Comparison of ENCODE assay signal across 8 cellular contexts in the genomic region with DNA sequence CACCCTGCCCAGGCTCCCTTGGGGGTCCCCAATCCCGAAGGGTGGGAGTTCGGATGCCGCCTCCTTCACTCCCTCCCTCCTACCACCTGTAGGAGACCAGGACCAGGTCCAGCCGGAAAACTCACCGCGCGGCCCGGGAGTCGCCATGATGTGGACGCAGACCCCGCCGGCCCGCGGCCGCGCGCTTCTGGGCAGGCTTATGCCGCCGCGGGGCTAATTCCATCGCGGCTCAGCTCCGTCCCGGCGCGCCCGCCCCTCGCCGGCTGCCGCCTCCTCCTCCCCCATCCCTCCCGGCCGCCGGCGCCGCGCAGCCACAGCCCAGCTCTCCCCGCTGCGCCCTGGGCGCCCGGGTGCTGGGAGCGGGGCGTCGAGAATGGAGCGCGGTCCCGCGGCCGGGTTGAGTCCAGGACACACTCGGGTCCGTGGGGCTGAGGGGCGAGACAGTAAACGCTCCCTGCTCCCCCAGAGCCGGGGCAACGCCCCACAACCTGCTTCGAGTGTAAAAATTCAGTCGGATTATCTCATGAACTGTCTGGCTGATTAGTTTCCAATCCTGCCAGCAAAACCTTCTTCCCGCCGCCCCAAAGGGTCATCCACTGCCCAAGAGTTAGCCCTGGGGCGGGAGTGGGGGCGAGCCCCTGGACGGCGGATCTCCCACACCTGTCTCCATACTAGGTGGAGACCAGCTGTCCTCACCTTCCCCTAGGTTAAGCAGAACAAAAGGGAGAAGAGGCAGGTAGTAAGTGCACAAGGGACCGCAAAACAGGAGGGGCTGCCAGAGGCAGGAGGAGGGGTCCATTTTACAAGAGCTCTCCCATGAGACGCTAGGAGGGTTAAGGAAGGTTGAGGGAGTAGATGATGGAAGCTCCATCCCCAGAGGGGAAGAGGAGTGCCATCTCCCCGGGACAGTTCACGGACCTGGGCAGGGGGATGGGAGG. TPM values are rescaled to one million over a fixed set of nuclear protein-coding genes. Genes with fewer than 3 reads are reported as not detected.
DNase-seq lines count a peak whose midpoint lies in the region; ATAC-seq and TF ChIP-seq lines count a peak whose summit lies in the region.

A gene (minus strand): TSS at position 189 of the 938 bp plus-strand sequence. CDS start 42 bp downstream, at position 147.

- peaks cover 63% of the 10 kb centered on the region for H3K27me3 Mint-ChIP-seq in activated T-helper 17 cell treated with anti-CD3 and anti-CD28 coated beads, Interleukin-2, amount 50 U/mL, for 72 hours

- intact Hi-C loops in ascending aorta (cut with DNase I) = no loop called here

- peak within 1 kb of the TSS; percentile 91 for H3K4me3 ChIP-seq in HUES48 (ENCODE audit: low read depth, low read length)
- H3K4me3 ChIP-seq in ascending aorta = peak within 1 kb of the TSS; percentile 38 to 63
- peak within 1 kb of the TSS; percentile 56 for H3K4me3 ChIP-seq in iPS-11a (ENCODE audit: low read depth, low read length)

- H3K36me3 ChIP-seq in HUES48 (ENCODE audit: control insufficient read depth, insufficient read depth, low read length) (no peaks in the 10 kb centered on the region), ascending aorta (no peaks in the 10 kb centered on the region)

- H3K4me3 Mint-ChIP-seq in stimulated activated effector memory CD8-positive, alpha-beta T cell treated with anti-CD3 and anti-CD28 coated beads, Interleukin-12 subunit alpha, Interleukin-12 subunit beta, amount 100 ng/mL, for 72 hours = no peak within 1 kb of the TSS
- H3K4me3 Mint-ChIP-seq in activated T-helper 17 cell treated with anti-CD3 and anti-CD28 coated beads, Interleukin-2, amount 50 U/mL, for 72 hours = no peak within 1 kb of the TSS

- peak within 1 kb of the TSS; percentile 48 for H3K27ac ChIP-seq in HUES48 (ENCODE audit: low read depth, low read length)
- H3K27ac ChIP-seq in ascending aorta = no peak within 1 kb of the TSS

- no peak for DNase-seq in ascending aorta (ENCODE audit: low spot score in 2 of 2)
- no peak for DNase-seq in stimulated activated effector memory CD8-positive, alpha-beta T cell treated with anti-CD3 and anti-CD28 coated beads, Interleukin-12 subunit alpha, Interleukin-12 subunit beta, amount 100 ng/mL, for 72 hours (ENCODE audit: low spot score in 2 of 2)
- DNase-seq in NCI-H1436 (lab: John Stamatoyannopoulos, UW) = no peak
- no peak for DNase-seq in HCEC 1CT
- no peak for DNase-seq in cerebellar nuclear complex (lab: John Stamatoyannopoulos, UW)

- no peak for TF ChIP-seq CTCF in ascending aorta (IDR thresholded peaks at IDR 0.05)

- H3K4me1 ChIP-seq in HUES48 (ENCODE audit: control insufficient read depth, insufficient read depth, low read length) (peaks cover 16% of the 10 kb centered on the region), ascending aorta (peaks cover 0 to 5% of the 10 kb centered on the region in 2 donors)

- no peaks in the 10 kb centered on the region for H3K9me3 ChIP-seq in HUES48 (ENCODE audit: control insufficient read depth, insufficient read depth, low read length)
- no peaks in the 10 kb centered on the region for H3K9me3 ChIP-seq in ascending aorta

- ATAC-seq in stimulated activated effector memory CD8-positive, alpha-beta T cell treated with anti-CD3 and anti-CD28 coated beads, Interleukin-12 subunit alpha, Interleukin-12 subunit beta, amount 100 ng/mL, for 72 hours = peak; percentile 17
- ATAC-seq in activated T-helper 17 cell treated with anti-CD3 and anti-CD28 coated beads, Interleukin-2, amount 50 U/mL, for 72 hours (replicated peaks) = no peak

- H3K27me3 ChIP-seq in HUES48 (ENCODE audit: control insufficient read depth, insufficient read depth, low read length) (peaks cover 27% of the 10 kb centered on the region), ascending aorta (peaks cover 13% of the 10 kb centered on the region)

- H3K36me3 Mint-ChIP-seq in stimulated activated effector memory CD8-positive, alpha-beta T cell treated with anti-CD3 and anti-CD28 coated beads, Interleukin-12 subunit alpha, Interleukin-12 subunit beta, amount 100 ng/mL, for 72 hours = no peaks in the 10 kb centered on the region
- no peaks in the 10 kb centered on the region for H3K36me3 Mint-ChIP-seq in activated T-helper 17 cell treated with anti-CD3 and anti-CD28 coated beads, Interleukin-2, amount 50 U/mL, for 72 hours (ENCODE audit: low read depth)

- H3K9me3 Mint-ChIP-seq in stimulated activated effector memory CD8-positive, alpha-beta T cell treated with anti-CD3 and anti-CD28 coated beads, Interleukin-12 subunit alpha, Interleukin-12 subunit beta, amount 100 ng/mL, for 72 hours = no peaks in the 10 kb centered on the region
- H3K9me3 Mint-ChIP-seq in activated T-helper 17 cell treated with anti-CD3 and anti-CD28 coated beads, Interleukin-2, amount 50 U/mL, for 72 hours = no peaks in the 10 kb centered on the region

- H3K4me1 Mint-ChIP-seq in stimulated activated effector memory CD8-positive, alpha-beta T cell treated with anti-CD3 and anti-CD28 coated beads, Interleukin-12 subunit alpha, Interleukin-12 subunit beta, amount 100 ng/mL, for 72 hours = no peaks in the 10 kb centered on the region
- H3K4me1 Mint-ChIP-seq in activated T-helper 17 cell treated with anti-CD3 and anti-CD28 coated beads, Interleukin-2, amount 50 U/mL, for 72 hours = no peaks in the 10 kb centered on the region

- H3K27ac Mint-ChIP-seq in stimulated activated effector memory CD8-positive, alpha-beta T cell treated with anti-CD3 and anti-CD28 coated beads, Interleukin-12 subunit alpha, Interleukin-12 subunit beta, amount 100 ng/mL, for 72 hours = no peak within 1 kb of the TSS
- H3K27ac Mint-ChIP-seq in activated T-helper 17 cell treated with anti-CD3 and anti-CD28 coated beads, Interleukin-2, amount 50 U/mL, for 72 hours = no peak within 1 kb of the TSS

- peak within 1 kb of the TSS; percentile 81 for H3K9ac ChIP-seq in HUES48 (ENCODE audit: low read depth, low read length)

RNA-seq across cellular contexts. Expression of the gene that starts here (rescaled TPM):
- 20.1 TPM for total RNA-seq in ascending aorta
- total RNA-seq in activated T-helper 17 cell treated with anti-CD3 and anti-CD28 coated beads, Interleukin-2, amount 50 U/mL, for 72 hours = not detected

Comparison
In these comparisons a context has a peak if more than half of its experiments do, and no peak if none do; other contexts are left out.
1. RNA of the gene that starts here (total RNA-seq): 20.1 TPM in ascending aorta (single experiment); not detected in activated T-helper 17 cell treated with anti-CD3 and anti-CD28 coated beads, Interleukin-2, amount 50 U/mL, for 72 hours; every median in the first group is over 10 times any median in the second.
2. Peak in every context shown above with its lines, with median percentiles within 50 percentile points of each other: H3K4me3 ChIP-seq.